In the genomic region with DNA sequence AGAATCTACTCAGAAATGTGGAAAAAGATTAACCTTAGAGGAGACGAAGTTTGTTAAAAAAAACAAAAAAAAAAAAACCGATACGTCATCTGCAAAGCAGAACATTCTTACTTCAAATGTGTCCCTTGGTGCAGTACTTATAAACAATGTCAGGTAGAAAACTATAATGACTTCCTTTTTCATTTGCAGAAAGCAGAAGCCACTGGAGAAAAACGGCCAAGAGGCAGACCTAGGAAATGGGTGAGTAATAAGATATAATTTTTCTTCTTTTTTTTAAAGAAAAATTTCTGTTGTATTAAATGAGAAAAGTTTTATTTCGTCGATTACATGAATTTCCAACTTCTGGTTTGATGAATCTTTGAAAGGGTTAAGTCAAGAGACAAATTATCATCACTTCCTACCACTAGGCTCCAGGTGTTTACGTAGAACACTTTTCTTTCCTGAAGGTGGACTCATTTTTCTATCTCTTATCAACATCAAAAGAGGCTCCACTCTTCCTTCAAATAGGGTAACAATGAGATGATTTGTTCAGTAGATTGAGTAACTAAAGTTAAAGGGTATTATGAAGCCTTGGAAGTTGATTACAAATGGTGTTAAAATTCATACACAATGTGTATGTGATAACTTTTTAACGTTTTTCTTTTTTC, we compare ENCODE assay signal across 19 cellular contexts. TPM values are rescaled to one million over a fixed set of nuclear protein-coding genes. Genes with fewer than 3 reads are reported as not detected.
"Had no signal": no experiment of that assay in that cellular context is flagged by ENCODE, and none has a peak within 500 bp of the region (broad histone marks: within the 10 kb centered on the region; RNA-seq: fewer than 3 reads in every experiment).

No MANE protein-coding gene starts in this region.

- H3K36me3 ChIP-seq: gastrocnemius medialis, heart left ventricle, ovary, tibial artery, uterus had no signal

- H3K27ac Mint-ChIP-seq: activated T-helper 1 cell treated with anti-CD3 and anti-CD28 coated beads, Interleukin-12 subunit alpha, Interleukin-12 subunit beta, Interleukin-2, Interleukin-4 antibody, amounts not matched to agents 30 ng/mL and 10 ng/mL and 1 ng/mL, durations not matched to agents 14 hours and 24 hours and 36 hours; effector memory CD8-positive, alpha-beta T cell; stimulated activated naive B cell treated with anti-CD40 and anti-IgM and Interleukin-4, amounts not matched to agents 10 μg/mL and 1 μg/mL and 100 μg/mL, for 72 hours had no signal

- H3K27me3 Mint-ChIP-seq: stimulated activated naive B cell treated with anti-CD40 and anti-IgM and Interleukin-4, amounts not matched to agents 10 μg/mL and 1 μg/mL and 100 μg/mL, for 72 hours had no signal

- ATAC-seq: effector memory CD8-positive, alpha-beta T cell; gastrocnemius medialis; heart left ventricle; left cardiac atrium; stimulated activated naive B cell treated with anti-CD40 and anti-IgM and Interleukin-4, amounts not matched to agents 10 μg/mL and 1 μg/mL and 100 μg/mL, for 72 hours had no signal

- H3K27me3 ChIP-seq: ovary had no signal

- H3K4me3 ChIP-seq: gastrocnemius medialis, heart left ventricle, lung, ovary, tibial artery, uterus had no signal

- H3K4me1 Mint-ChIP-seq: naive B cell; stimulated activated naive B cell treated with anti-CD40 and anti-IgM and Interleukin-4, amounts not matched to agents 10 μg/mL and 1 μg/mL and 100 μg/mL, for 72 hours had no signal

- H3K9me3 Mint-ChIP-seq: activated T-helper 1 cell treated with anti-CD3 and anti-CD28 coated beads, Interleukin-12 subunit alpha, Interleukin-12 subunit beta, Interleukin-2, Interleukin-4 antibody, amounts not matched to agents 30 ng/mL and 10 ng/mL and 1 ng/mL, durations not matched to agents 14 hours and 24 hours and 36 hours; effector memory CD8-positive, alpha-beta T cell; naive B cell; stimulated activated naive B cell treated with anti-CD40 and anti-IgM and Interleukin-4, amounts not matched to agents 10 μg/mL and 1 μg/mL and 100 μg/mL, for 72 hours had no signal

- DNase-seq: activated CD4-positive, CD25-positive, alpha-beta regulatory T cell treated with anti-CD3 and anti-CD28 coated beads, Interleukin-2, amount 50 U/mL, for 72 hours; activated naive CD4-positive, alpha-beta T cell; aorta; dermis blood vessel endothelial cell; effector memory CD8-positive, alpha-beta T cell; erythroblast; gastrocnemius medialis; heart left ventricle; left cardiac atrium; naive B cell; ovary; stimulated activated CD4-positive, alpha-beta T cell treated with anti-CD3 and anti-CD28 coated beads, Interleukin-2, amount 100 ng/mL, for 48 hours; stimulated activated naive B cell treated with anti-CD40 and anti-IgM and Interleukin-4, amounts not matched to agents 10 μg/mL and 1 μg/mL and 100 μg/mL, for 72 hours; T-helper 9 cell; tibial artery; uterus had no signal

- H3K36me3 Mint-ChIP-seq: naive B cell; stimulated activated naive B cell treated with anti-CD40 and anti-IgM and Interleukin-4, amounts not matched to agents 10 μg/mL and 1 μg/mL and 100 μg/mL, for 72 hours had no signal

- H3K9me3 ChIP-seq: gastrocnemius medialis, heart left ventricle, ovary, tibial artery, uterus had no signal

- H3K4me1 ChIP-seq: gastrocnemius medialis, heart left ventricle, tibial artery, uterus had no signal

- H3K4me3 Mint-ChIP-seq: activated T-helper 1 cell treated with anti-CD3 and anti-CD28 coated beads, Interleukin-12 subunit alpha, Interleukin-12 subunit beta, Interleukin-2, Interleukin-4 antibody, amounts not matched to agents 30 ng/mL and 10 ng/mL and 1 ng/mL, durations not matched to agents 14 hours and 24 hours and 36 hours; effector memory CD8-positive, alpha-beta T cell; naive B cell; stimulated activated naive B cell treated with anti-CD40 and anti-IgM and Interleukin-4, amounts not matched to agents 10 μg/mL and 1 μg/mL and 100 μg/mL, for 72 hours had no signal

- H3K27ac ChIP-seq: gastrocnemius medialis, heart left ventricle, ovary, tibial artery, uterus had no signal

RNA-seq across cellular contexts. Expression of a gene that starts 14.2 kb away (rescaled TPM):
- total RNA-seq: activated CD8-positive, alpha-beta memory T cell treated with anti-CD3 and anti-CD28 coated beads for 36 hours had no signal
